10 cellular contexts compared by ENCODE assay signal in the genomic region with DNA sequence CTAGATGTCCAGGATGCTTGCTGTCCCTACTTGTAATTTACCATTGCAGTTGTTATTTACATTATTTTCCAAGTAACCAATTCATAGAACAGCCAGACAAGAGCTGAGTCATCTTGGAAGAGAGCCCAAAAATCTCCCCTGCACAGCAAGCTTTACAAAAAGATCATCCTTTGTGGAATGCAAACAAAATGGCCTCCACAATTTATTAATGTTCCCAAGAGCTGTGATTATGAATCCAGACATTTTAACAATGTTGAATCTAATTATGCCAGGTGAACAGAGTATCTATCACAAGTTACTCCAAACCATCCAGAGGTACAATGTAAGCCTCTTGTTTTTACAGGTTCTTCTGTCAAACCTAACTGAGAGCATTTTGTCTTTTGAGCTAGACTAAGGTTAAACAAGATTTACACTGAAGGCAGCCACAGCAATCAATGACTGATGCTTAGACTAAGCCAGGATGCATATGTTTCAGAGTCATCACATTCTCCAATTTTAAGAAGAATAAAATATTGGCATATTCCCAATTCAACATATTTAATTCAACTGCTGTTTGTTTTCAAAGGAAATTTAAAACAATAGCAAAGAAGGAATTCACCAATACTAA.
DNase-seq lines count a peak whose midpoint lies in the region; ATAC-seq lines count a peak whose summit lies in the region.
"Had no signal": no experiment of that assay in that cellular context is flagged by ENCODE, and none has a peak within 500 bp of the region (broad histone marks: within the 10 kb centered on the region; RNA-seq: fewer than 3 reads in every experiment).

No MANE protein-coding gene starts in this region.

- H3K9me3 Mint-ChIP-seq in stimulated activated naive B cell treated with anti-CD40 and anti-IgM and Interleukin-4, amounts not matched to agents 10 μg/mL and 1 μg/mL and 100 μg/mL, for 72 hours, result peaks cover 0 to 14% of the 10 kb centered on the region in 2 donors

- no peak overlapping the region for H3K27ac Mint-ChIP-seq in stimulated activated naive B cell treated with anti-CD40 and anti-IgM and Interleukin-4, amounts not matched to agents 10 μg/mL and 1 μg/mL and 100 μg/mL, for 72 hours

- H3K27me3 Mint-ChIP-seq in stimulated activated naive B cell treated with anti-CD40 and anti-IgM and Interleukin-4, amounts not matched to agents 10 μg/mL and 1 μg/mL and 100 μg/mL, for 72 hours, result no peaks in the 10 kb centered on the region
- H3K27me3 Mint-ChIP-seq: naive B cell had no signal

- DNase-seq in D341Med (ENCODE audit: low spot score) (peak; percentile 43), LHCN-M2 (ENCODE audit: low read depth) (peak; percentile 89), amniotic stem cell (lab: John Stamatoyannopoulos, UW) (peak; percentile 34), lung microvascular endothelial cell (ENCODE audit: low read depth in 2 of 2) (peak; percentile 85 to 91), iPS-NIHi7 (ENCODE audit: extremely low spot score) (no peak)
- no peak for DNase-seq in stimulated activated naive B cell treated with anti-CD40 and anti-IgM and Interleukin-4, amounts not matched to agents 10 μg/mL and 1 μg/mL and 100 μg/mL, for 72 hours
- DNase-seq in activated CD4-positive, CD25-positive, alpha-beta regulatory T cell treated with anti-CD3 and anti-CD28 coated beads, Interleukin-2, amount 50 U/mL, for 72 hours, result no peak
- DNase-seq: naive B cell, NCI-H510A had no signal

- ATAC-seq in GM18861 (IDR thresholded peaks at IDR 0.05; ENCODE audit: unreplicated experiment), result no peak
- ATAC-seq in stimulated activated naive B cell treated with anti-CD40 and anti-IgM and Interleukin-4, amounts not matched to agents 10 μg/mL and 1 μg/mL and 100 μg/mL, for 72 hours (replicated peaks), result no peak

- H3K4me3 Mint-ChIP-seq in stimulated activated naive B cell treated with anti-CD40 and anti-IgM and Interleukin-4, amounts not matched to agents 10 μg/mL and 1 μg/mL and 100 μg/mL, for 72 hours, result no peak overlapping the region
- H3K4me3 Mint-ChIP-seq: naive B cell had no signal

- H3K36me3 Mint-ChIP-seq in stimulated activated naive B cell treated with anti-CD40 and anti-IgM and Interleukin-4, amounts not matched to agents 10 μg/mL and 1 μg/mL and 100 μg/mL, for 72 hours, result peaks cover 14 to 23% of the 10 kb centered on the region in 2 donors

- H3K4me1 Mint-ChIP-seq in stimulated activated naive B cell treated with anti-CD40 and anti-IgM and Interleukin-4, amounts not matched to agents 10 μg/mL and 1 μg/mL and 100 μg/mL, for 72 hours, result no peaks in the 10 kb centered on the region
- H3K4me1 Mint-ChIP-seq: naive B cell had no signal

Comparison
In these comparisons a context has a peak if more than half of its experiments do, and no peak if none do; other contexts are left out.
1. DNase-seq: peak in D341Med (single experiment), LHCN-M2 (single experiment), amniotic stem cell (single experiment) and lung microvascular endothelial cell (2 of 2); none in iPS-NIHi7 (single experiment), stimulated activated naive B cell treated with anti-CD40 and anti-IgM and Interleukin-4, amounts not matched to agents 10 μg/mL and 1 μg/mL and 100 μg/mL, for 72 hours (single experiment) and activated CD4-positive, CD25-positive, alpha-beta regulatory T cell treated with anti-CD3 and anti-CD28 coated beads, Interleukin-2, amount 50 U/mL, for 72 hours (single experiment).